18 cellular contexts compared by ENCODE assay signal in genomic region chr3:142896996-142897395, GRCh38. TPM values are rescaled to one million over a fixed set of nuclear protein-coding genes. Genes with fewer than 3 reads are reported as not detected.
"Had no signal": no experiment of that assay in that cellular context is flagged by ENCODE, and none has a peak within 500 bp of the region (broad histone marks: within the 10 kb centered on the region; RNA-seq: fewer than 3 reads in every experiment).

No MANE protein-coding gene starts in this region.

- H3K4me3 ChIP-seq: colonic mucosa, hepatocyte, psoas muscle, sigmoid colon, skin epidermis, thyroid gland had no signal

- H3K36me3 Mint-ChIP-seq: type B pancreatic cell had no signal

- H3K9me3 ChIP-seq: colonic mucosa, neutrophil, psoas muscle, sigmoid colon, thyroid gland had no signal

- H3K36me3 ChIP-seq: colonic mucosa, neutrophil, sigmoid colon, thyroid gland had no signal

- H3K4me3 Mint-ChIP-seq: naive thymus-derived CD8-positive, alpha-beta T cell; type B pancreatic cell had no signal

- H3K4me1 Mint-ChIP-seq: naive thymus-derived CD8-positive, alpha-beta T cell had no signal

- H3K79me2 ChIP-seq: hepatocyte had no signal

- FAIRE-seq: urothelium cell line had no signal

- H2AFZ ChIP-seq: hepatocyte had no signal

- H3K27me3 ChIP-seq: colonic mucosa, hepatocyte, neutrophil, sigmoid colon, thyroid gland had no signal

- H3K4me2 ChIP-seq: hepatocyte had no signal

- H3K27ac Mint-ChIP-seq: naive thymus-derived CD8-positive, alpha-beta T cell; type B pancreatic cell had no signal

- H3K4me1 ChIP-seq: colonic mucosa, psoas muscle, sigmoid colon, thyroid gland had no signal

- ATAC-seq: left colon; naive thymus-derived CD8-positive, alpha-beta T cell; psoas muscle had no signal

- H3K27ac ChIP-seq: colonic mucosa, hepatocyte, neutrophil, psoas muscle, sigmoid colon, skin epidermis, thyroid gland had no signal

- DNase-seq: colonic mucosa; dermis blood vessel endothelial cell; foreskin melanocyte; head of caudate nucleus; left colon; naive thymus-derived CD8-positive, alpha-beta T cell; psoas muscle; sigmoid colon; stimulated activated CD4-positive, alpha-beta T cell treated with anti-CD3 and anti-CD28 coated beads, Interleukin-12 subunit alpha, Interleukin-12 subunit beta, amount 100 ng/mL, for 4 hours; stimulated activated naive CD4-positive, alpha-beta T cell; thyroid gland had no signal

RNA-seq across cellular contexts. Expression of gene PCOLCE2, which starts 8.1 kb away (rescaled TPM):
- total RNA-seq: lung microvascular endothelial cell; mononuclear cell; naive thymus-derived CD8-positive, alpha-beta T cell had no signal
- polyA plus RNA-seq: naive thymus-derived CD8-positive, alpha-beta T cell had no signal
